14 cellular contexts compared by ENCODE assay signal in the genomic region with DNA sequence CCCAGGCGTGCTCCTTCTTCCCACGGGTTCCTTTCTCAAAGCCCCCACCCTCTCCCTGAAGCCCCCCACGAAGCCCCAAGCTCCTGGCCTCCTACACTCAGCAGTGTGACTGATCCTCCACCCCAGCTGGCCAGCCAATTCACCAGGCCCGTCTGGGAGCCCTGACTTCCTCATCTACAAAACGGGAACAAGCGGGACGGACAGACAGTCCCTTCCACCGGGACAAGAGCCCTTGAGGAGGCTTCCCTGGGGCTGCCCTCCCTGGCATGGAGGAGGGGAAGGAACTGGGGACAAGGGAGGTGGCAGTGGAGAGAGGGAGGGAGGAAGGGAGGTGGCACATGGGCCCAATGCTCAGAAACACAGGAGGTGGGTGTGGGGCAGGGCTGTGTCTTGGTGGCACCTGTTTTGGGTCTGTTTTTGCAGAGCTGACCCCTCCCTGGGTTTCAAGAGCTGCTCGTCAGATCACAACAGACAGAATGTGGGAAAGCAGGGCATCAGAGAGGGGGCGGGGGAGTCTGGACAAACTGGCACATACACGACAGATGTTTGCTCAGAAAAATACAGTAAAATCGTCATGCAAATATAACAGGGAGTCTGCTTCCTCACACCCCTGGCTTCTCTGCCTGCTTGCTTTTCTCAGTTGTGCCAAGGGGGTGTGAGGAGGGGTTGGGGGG. TPM values are rescaled to one million over a fixed set of nuclear protein-coding genes. Genes with fewer than 3 reads are reported as not detected.
DNase-seq lines count a peak whose midpoint lies in the region; FAIRE-seq and TF ChIP-seq lines count a peak whose summit lies in the region.
"Had no signal": no experiment of that assay in that cellular context is flagged by ENCODE, and none has a peak within 500 bp of the region (broad histone marks: within the 10 kb centered on the region; RNA-seq: fewer than 3 reads in every experiment).

No MANE protein-coding gene starts in this region.

- no peaks in the 10 kb centered on the region; the same call in 1 of the 2 replicates for H3K36me3 Mint-ChIP-seq in HFFc6 (ENCODE audit: low read depth)
- H3K36me3 Mint-ChIP-seq: natural killer cell treated with Interleukin-12 subunit alpha and Interleukin-12 subunit beta and Interleukin-15 and Interleukin-18, amount 100 ng/mL, for 72 hours had no signal

- H3K9me3 ChIP-seq in OCI-LY7 (ENCODE audit: low read length): no peaks in the 10 kb centered on the region
- no peaks in the 10 kb centered on the region for H3K9me3 ChIP-seq in left ventricle myocardium inferior (replicated peaks)
- H3K9me3 ChIP-seq in thymus (ENCODE audit: control insufficient read depth): no peaks in the 10 kb centered on the region
- H3K9me3 ChIP-seq in small intestine (ENCODE audit: control insufficient read depth, low read depth): no peaks in the 10 kb centered on the region
- H3K9me3 ChIP-seq: SJCRH30 had no signal

- peak overlapping the region; percentile 8 for H3K4me3 ChIP-seq in OCI-LY7 (ENCODE audit: low read depth, low read length, poor library complexity, severe bottlenecking)
- H3K4me3 ChIP-seq in left ventricle myocardium inferior: no peak overlapping the region
- H3K4me3 ChIP-seq in thymus (ENCODE audit: low read length): no peak overlapping the region
- H3K4me3 ChIP-seq in small intestine (ENCODE audit: low read depth in 1 of 2, low read length in 2 of 2): no peak overlapping the region
- H3K4me3 ChIP-seq: SJCRH30 had no signal

- H3K4me1 ChIP-seq in OCI-LY7 (ENCODE audit: insufficient read depth, low read length, poor library complexity, severe bottlenecking) (peaks cover 63% of the 10 kb centered on the region), left ventricle myocardium inferior (no peaks in the 10 kb centered on the region), thymus (ENCODE audit: control insufficient read depth, insufficient read depth, low read length) (peaks cover 68% of the 10 kb centered on the region), small intestine (ENCODE audit: control insufficient read depth in 2 of 2, insufficient read depth in 1 of 2, low read depth in 1 of 2, low read length in 1 of 2) (no peaks in the 10 kb centered on the region)
- H3K4me1 ChIP-seq: SJCRH30 had no signal

- WGBS in thymus: 13% methylated on average over 12 of the region's 12 CpGs
- 47 to 62% (median 49%) methylated on average over 12 of the region's 12 CpGs for WGBS in small intestine, 3 donors

- no peaks in the 10 kb centered on the region for H4K20me1 ChIP-seq in OCI-LY7 (ENCODE audit: insufficient read depth, low read length)

- no peak for FAIRE-seq in small intestine (lab: Jason Lieb, UNC)

- no TSS peak for BruUV-seq in OCI-LY7 (replicated peaks; lab: Mats Ljungman, UMichigan)

- H3K9me3 Mint-ChIP-seq in HFFc6: no peaks in the 10 kb centered on the region
- H3K9me3 Mint-ChIP-seq: natural killer cell treated with Interleukin-12 subunit alpha and Interleukin-12 subunit beta and Interleukin-15 and Interleukin-18, amount 100 ng/mL, for 72 hours had no signal

- H3K36me3 ChIP-seq in OCI-LY7 (ENCODE audit: insufficient read depth, low read length) (no peaks in the 10 kb centered on the region), left ventricle myocardium inferior (no peaks in the 10 kb centered on the region), thymus (ENCODE audit: control insufficient read depth, insufficient read depth) (peaks cover 6% of the 10 kb centered on the region), small intestine (ENCODE audit: control insufficient read depth in 2 of 2, insufficient read depth in 2 of 2, low read length in 2 of 2) (no peaks in the 10 kb centered on the region)
- H3K36me3 ChIP-seq: SJCRH30 had no signal

- intact Hi-C loops in OCI-LY7 (cut with micrococcal nuclease; ENCODE audit: unreplicated experiment) (no loop called here), left ventricle myocardium inferior (cut with micrococcal nuclease) (no loop called here)

- peak overlapping the region; percentile 64 for H3K27ac ChIP-seq in OCI-LY7 (ENCODE audit: low read depth, low read length, poor library complexity, severe bottlenecking)
- H3K27ac ChIP-seq in left ventricle myocardium inferior (replicated peaks): no peak overlapping the region
- H3K27ac ChIP-seq in thymus (ENCODE audit: low read depth): peak overlapping the region; percentile 89
- peak overlapping the region in 1 of 2 donors; percentile 37 for H3K27ac ChIP-seq in small intestine (ENCODE audit: low read depth in 1 of 2, low read length in 1 of 2)
- H3K27ac ChIP-seq: SJCRH30 had no signal

- CTCF ChIA-PET in OCI-LY7 (lab: Charles Lee; ENCODE audit: unreplicated experiment): no interaction called here

- no peaks in the 10 kb centered on the region for H3K9me2 ChIP-seq in OCI-LY7 (ENCODE audit: insufficient read depth, low read length)

- no peaks in the 10 kb centered on the region for H3K79me2 ChIP-seq in OCI-LY7 (ENCODE audit: insufficient read depth, low read depth, low read length)

- DNase-seq in Kasumi-1 (lab: John Stamatoyannopoulos, UW): peak; percentile 48 to 49
- DNase-seq in OCI-LY7 (ENCODE audit: low spot score): peak; percentile 75
- peak; percentile 44 for DNase-seq in left ventricle myocardium inferior
- DNase-seq in HuH-7.5 (ENCODE audit: low spot score): no peak
- no peak for DNase-seq in small intestine
- no peak for DNase-seq in HFFc6
- DNase-seq: activated CD4-positive, CD25-positive, alpha-beta regulatory T cell treated with anti-CD3 and anti-CD28 coated beads, Interleukin-2, amount 50 U/mL, for 72 hours; activated gamma-delta T cell; central memory CD4-positive, alpha-beta T cell; DMS79 treated with DMSO at 0.1 percent for 48 hours; NCI-H2107; SJCRH30 had no signal

- TF ChIP-seq CTCF in OCI-LY7 (conservative IDR thresholded peaks at IDR 0.05; ENCODE audit: low read length): no peak
- TF ChIP-seq CTCF in left ventricle myocardium inferior (IDR thresholded peaks at IDR 0.05; ENCODE audit: borderline replicate concordance): no peak
- no peak for TF ChIP-seq CTCF in HFFc6 (IDR thresholded peaks at IDR 0.05)

- POLR2A ChIA-PET in OCI-LY7 (lab: Charles Lee): interaction anchor here (1.5 kb wide), 1 partner anchor 10 kb away, joined by 4 read pairs; no protein-coding TSS in a partner anchor

- no peak overlapping the region for H3K4me3 Mint-ChIP-seq in HFFc6
- H3K4me3 Mint-ChIP-seq: natural killer cell treated with Interleukin-12 subunit alpha and Interleukin-12 subunit beta and Interleukin-15 and Interleukin-18, amount 100 ng/mL, for 72 hours had no signal

- H3K27me3 Mint-ChIP-seq in HFFc6 (ENCODE audit: insufficient read depth): peaks cover 7% of the 10 kb centered on the region

- H3K4me1 Mint-ChIP-seq in HFFc6 (ENCODE audit: low read depth): no peaks in the 10 kb centered on the region

- peaks cover 47% of the 10 kb centered on the region for H3K27me3 ChIP-seq in left ventricle myocardium inferior (ENCODE audit: low read depth)
- no peaks in the 10 kb centered on the region for H3K27me3 ChIP-seq in thymus (ENCODE audit: control insufficient read depth, insufficient read depth)
- no peaks in the 10 kb centered on the region for H3K27me3 ChIP-seq in small intestine (ENCODE audit: control insufficient read depth in 2 of 2, insufficient read depth in 2 of 2, low read length in 2 of 2)

- H2AFZ ChIP-seq in OCI-LY7 (ENCODE audit: low read length): peak overlapping the region; percentile 66

- H3K4me2 ChIP-seq in OCI-LY7 (ENCODE audit: low read length): peak overlapping the region; percentile 63

- H3K27ac Mint-ChIP-seq in HFFc6: no peak overlapping the region
- H3K27ac Mint-ChIP-seq: natural killer cell treated with Interleukin-12 subunit alpha and Interleukin-12 subunit beta and Interleukin-15 and Interleukin-18, amount 100 ng/mL, for 72 hours had no signal

RNA-seq across cellular contexts. Expression of a gene that starts 56.8 kb away (rescaled TPM):
- total RNA-seq in OCI-LY7 (2014; rRNA removed; shearing (Covaris generic)): 0.63 and 0.82 TPM in 2 replicates
- total RNA-seq in OCI-LY7 (2022): 0.83 and 1.8 TPM in 2 replicates
- not detected for total RNA-seq in left ventricle myocardium inferior
- 1.5 TPM for polyA plus RNA-seq in thymus
- polyA plus RNA-seq in small intestine: under 1 TPM in 1 of 3 donors, not detected in 2; 0.16 TPM
- 1 to 10 TPM; 1.2 to 5.8 (median 1.4) TPM for total RNA-seq in HFFc6 (2021; fragmentation: NEBNext Ultra II Directional; extraction: Animal tissue kit (Norgen Biotek cat#: 25700))

Comparison
In these comparisons a context has a peak if more than half of its experiments do, and no peak if none do; other contexts are left out.
1. DNase-seq: peak in Kasumi-1 (2 of 2), OCI-LY7 (single experiment) and left ventricle myocardium inferior (single experiment); none in HuH-7.5 (single experiment), small intestine (single experiment) and HFFc6 (single experiment).